In genomic region chr16:67537270-67537635, GRCh38 we compare ENCODE assay signal across 8 cellular contexts. TPM values are rescaled to one million over a fixed set of nuclear protein-coding genes. Genes with fewer than 3 reads are reported as not detected.
DNase-seq lines count a peak whose midpoint lies in the region; ATAC-seq and TF ChIP-seq lines count a peak whose summit lies in the region.

No MANE protein-coding gene starts in this region.

- DNase-seq in heart left ventricle (peak; percentile 83 to 89 (median 84)), NK-92 (lab: John Stamatoyannopoulos, UW; ENCODE audit: unreplicated experiment) (no peak)

- H3K9ac ChIP-seq in OCI-LY1 (ENCODE audit: low read length), result peak overlapping the region; percentile 62; the same call in 1 of the 2 replicates
- H3K9ac ChIP-seq in parathyroid adenoma, result no peak overlapping the region

- 2 to 7% (median 3%) methylated on average over 8 to 32 of the region's 32 CpGs for WGBS in heart left ventricle, 4 donors

- no peaks in the 10 kb centered on the region for H3K9me2 ChIP-seq in OCI-LY1 (ENCODE audit: low read depth, low read length)

- peak overlapping the region; percentile 76 for H3K27ac Mint-ChIP-seq in activated naive CD4-positive, alpha-beta T cell treated with anti-CD3 and anti-CD28 coated beads, Interleukin-2, amount 50 U/mL, for 24 hours

- H3K36me3 ChIP-seq in OCI-LY1 (ENCODE audit: insufficient read depth, low read length) (no peaks in the 10 kb centered on the region; the same call in 1 of the 2 replicates), heart left ventricle (peaks cover 0 to 45% (median 35%) of the 10 kb centered on the region in 9 donors), parathyroid adenoma (ENCODE audit: control insufficient read depth, insufficient read depth, low read length) (no peaks in the 10 kb centered on the region)

- no peaks in the 10 kb centered on the region for H3K27me3 Mint-ChIP-seq in activated naive CD4-positive, alpha-beta T cell treated with anti-CD3 and anti-CD28 coated beads, Interleukin-2, amount 50 U/mL, for 24 hours

- H3K4me3 ChIP-seq in OCI-LY1 (ENCODE audit: low read depth, low read length, poor library complexity, severe bottlenecking) (peak overlapping the region; percentile 66), heart left ventricle (peak overlapping the region; percentile 62 to 97 (median 80)), parathyroid adenoma (ENCODE audit: low read depth, low read length) (peak overlapping the region; percentile 68)

- H3K4me1 Mint-ChIP-seq in activated naive CD4-positive, alpha-beta T cell treated with anti-CD3 and anti-CD28 coated beads, Interleukin-2, amount 50 U/mL, for 24 hours, result peaks cover 43% of the 10 kb centered on the region

- intact Hi-C loops in heart left ventricle (cut with DNase I), result loop anchor here in 1 of 10 donors (1.0 kb wide), 1 partner anchor 16 kb away; no protein-coding TSS in a partner anchor

- peaks cover 4% of the 10 kb centered on the region; the same call in 1 of the 2 replicates for H3F3A ChIP-seq in OCI-LY1 (ENCODE audit: insufficient read depth, low read length)

- H3K27me3 ChIP-seq in OCI-LY1 (ENCODE audit: insufficient read depth, low read length) (peaks cover 10% of the 10 kb centered on the region; the same call in 1 of the 2 replicates), heart left ventricle (no peaks in the 10 kb centered on the region), parathyroid adenoma (ENCODE audit: control insufficient read depth, insufficient read depth, low read length) (no peaks in the 10 kb centered on the region)

- H3K9me3 ChIP-seq in OCI-LY1 (ENCODE audit: low read length) (no peaks in the 10 kb centered on the region), heart left ventricle (no peaks in the 10 kb centered on the region), parathyroid adenoma (ENCODE audit: control insufficient read depth, low read length) (no peaks in the 10 kb centered on the region)

- no peaks in the 10 kb centered on the region for H3K9me3 Mint-ChIP-seq in activated naive CD4-positive, alpha-beta T cell treated with anti-CD3 and anti-CD28 coated beads, Interleukin-2, amount 50 U/mL, for 24 hours

- TF ChIP-seq POLR2A in heart left ventricle (IDR thresholded peaks at IDR 0.05), result peak in 1 of 2 donors; percentile 47

- H3K4me1 ChIP-seq in OCI-LY1 (ENCODE audit: insufficient read depth, low read length, severe bottlenecking) (peaks cover 36% of the 10 kb centered on the region), heart left ventricle (peaks cover 5 to 97% (median 70%) of the 10 kb centered on the region in 12 donors), parathyroid adenoma (peaks cover 5% of the 10 kb centered on the region)

- H3K4me2 ChIP-seq in OCI-LY1 (ENCODE audit: low read length), result peak overlapping the region; percentile 89
- H3K4me2 ChIP-seq in parathyroid adenoma (ENCODE audit: low read length), result peak overlapping the region; percentile 85

- peaks cover 2% of the 10 kb centered on the region for H3K36me3 Mint-ChIP-seq in activated naive CD4-positive, alpha-beta T cell treated with anti-CD3 and anti-CD28 coated beads, Interleukin-2, amount 50 U/mL, for 24 hours

- H3K79me2 ChIP-seq in OCI-LY1 (ENCODE audit: insufficient read depth, low read length), result no peaks in the 10 kb centered on the region
- peaks cover 16% of the 10 kb centered on the region for H3K79me2 ChIP-seq in parathyroid adenoma

- ATAC-seq in GM18907 (IDR thresholded peaks at IDR 0.05; ENCODE audit: unreplicated experiment), result peak; percentile 37
- peak; percentile 21 to 79 (median 68) for ATAC-seq in heart left ventricle
- no peak for ATAC-seq in HG03045 (IDR thresholded peaks at IDR 0.05; ENCODE audit: unreplicated experiment)
- ATAC-seq in HG03521 (IDR thresholded peaks at IDR 0.05; ENCODE audit: unreplicated experiment), result no peak

- H2AFZ ChIP-seq in OCI-LY1 (ENCODE audit: low read length), result no peak overlapping the region
- H2AFZ ChIP-seq in parathyroid adenoma, result peak overlapping the region; percentile 2

- H3K27ac ChIP-seq in OCI-LY1 (ENCODE audit: low read depth, low read length, poor library complexity, severe bottlenecking), result no peak overlapping the region
- H3K27ac ChIP-seq in heart left ventricle, result peak overlapping the region; percentile 83 to 100 (median 96)
- H3K27ac ChIP-seq in parathyroid adenoma, result peak overlapping the region; percentile 59

- TF ChIP-seq CTCF in OCI-LY1 (IDR thresholded peaks at IDR 0.05; ENCODE audit: low read length), result no peak
- TF ChIP-seq CTCF in heart left ventricle (IDR thresholded peaks at IDR 0.05), result no peak
- TF ChIP-seq CTCF in parathyroid adenoma (IDR thresholded peaks at IDR 0.05), result no peak

- H3K4me3 Mint-ChIP-seq in activated naive CD4-positive, alpha-beta T cell treated with anti-CD3 and anti-CD28 coated beads, Interleukin-2, amount 50 U/mL, for 24 hours, result peak overlapping the region; percentile 83

- H4K20me1 ChIP-seq in OCI-LY1 (ENCODE audit: insufficient read depth, low read length), result no peaks in the 10 kb centered on the region

RNA-seq across cellular contexts. Expression of gene RIPOR1, which starts 8.6 kb away (rescaled TPM):
- 100 to 1,000 TPM in 1 of 9 donors, 10 to 100 TPM in 8; 51.1 to 156 (median 69.4) TPM for total RNA-seq in heart left ventricle
- 10 to 100 TPM; 40.7 to 45.5 TPM for polyA plus RNA-seq in heart left ventricle

RNA-seq across cellular contexts. Expression of gene CTCF, which starts 25.1 kb away (rescaled TPM):
- total RNA-seq in heart left ventricle, result 10 to 100 TPM; 19.0 to 35.8 (median 25.4) TPM
- 10 to 100 TPM; 13.9 to 18.6 TPM for polyA plus RNA-seq in heart left ventricle

RNA-seq across cellular contexts. Expression of gene AGRP, which starts 53.9 kb away (rescaled TPM):
- total RNA-seq in heart left ventricle, result not detected
- polyA plus RNA-seq in heart left ventricle, result not detected

RNA-seq across cellular contexts. Expression of gene ATP6V0D1, which starts 56.3 kb away (rescaled TPM):
- 100 to 1,000 TPM in 3 of 9 donors, 10 to 100 TPM in 6; 52.7 to 141 (median 68.5) TPM for total RNA-seq in heart left ventricle
- polyA plus RNA-seq in heart left ventricle, result 100 to 1,000 TPM in 1 of 2 donors, 10 to 100 TPM in 1; 18.6 to 104 TPM

Comparison
In these comparisons a context has a peak if more than half of its experiments do, and no peak if none do; other contexts are left out.
1. ATAC-seq: peak in GM18907 (single experiment) and heart left ventricle (4 of 4); none in HG03045 (single experiment) and HG03521 (single experiment).
2. Peak in every context shown above with its lines, with median percentiles within 50 percentile points of each other: H3K4me3 ChIP-seq.